8 cellular contexts compared by ENCODE assay signal in the genomic region with DNA sequence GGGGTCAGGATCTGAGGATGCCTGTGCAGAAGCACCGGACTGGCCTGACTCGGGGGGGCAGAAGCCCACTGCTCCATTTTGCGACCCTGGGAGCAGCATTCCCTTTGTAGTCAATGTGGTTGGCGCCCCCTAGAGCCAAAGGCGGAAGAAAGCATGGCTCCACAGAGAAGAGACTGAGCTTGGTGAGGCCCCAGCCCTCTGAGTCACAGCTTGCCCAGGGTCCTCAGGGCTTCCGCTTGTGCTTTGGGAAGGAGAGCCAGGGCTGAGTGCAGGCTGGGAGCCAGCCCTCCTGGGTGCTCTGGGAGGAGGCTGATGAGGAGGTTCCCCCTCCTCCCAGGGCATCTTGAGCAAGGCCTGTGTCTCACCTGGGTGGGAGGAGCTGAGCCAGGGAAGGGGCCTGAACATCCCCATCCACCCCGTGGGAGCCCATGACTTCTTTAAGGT. TPM values are rescaled to one million over a fixed set of nuclear protein-coding genes. Genes with fewer than 3 reads are reported as not detected.
DNase-seq lines count a peak whose midpoint lies in the region; ATAC-seq and TF ChIP-seq lines count a peak whose summit lies in the region.

No MANE protein-coding gene starts in this region.

- H3K27ac ChIP-seq in cardiac muscle cell, result no peak overlapping the region
- H3K27ac ChIP-seq in colonic mucosa, result no peak overlapping the region
- no peak overlapping the region for H3K27ac ChIP-seq in lung (ENCODE audit: low read depth in 1 of 2, low read length in 1 of 2)

- no peaks in the 10 kb centered on the region for H3K4me1 ChIP-seq in cardiac muscle cell (ENCODE audit: low read depth)
- no peaks in the 10 kb centered on the region for H3K4me1 ChIP-seq in colonic mucosa
- peaks cover 0 to 11% of the 10 kb centered on the region in 2 donors for H3K4me1 ChIP-seq in lung (ENCODE audit: control insufficient read depth in 2 of 2, insufficient read depth in 2 of 2, low read length in 2 of 2)

- TF ChIP-seq CTCF in cardiac muscle cell (IDR thresholded peaks at IDR 0.05; ENCODE audit: low read depth, low read length) (peak; percentile 93), colonic mucosa (IDR thresholded peaks at IDR 0.05) (peak; percentile 48), lung (IDR thresholded peaks at IDR 0.05; ENCODE audit: control extremely low read depth, extremely low read depth) (peak; percentile 22)

- no peaks in the 10 kb centered on the region for H3K27me3 ChIP-seq in cardiac muscle cell
- no peaks in the 10 kb centered on the region for H3K27me3 ChIP-seq in MG63
- H3K27me3 ChIP-seq in colonic mucosa, result no peaks in the 10 kb centered on the region
- no peaks in the 10 kb centered on the region for H3K27me3 ChIP-seq in lung (ENCODE audit: control insufficient read depth, insufficient read depth)

- DNase-seq in cardiac muscle cell (ENCODE audit: low read depth in 1 of 2, low spot score in 1 of 2), result peak; percentile 83 to 88
- DNase-seq in Right ventricle myocardium inferior (ENCODE audit: missing footprints), result no peak
- peak; percentile 88 for DNase-seq in MG63
- peak; percentile 67 for DNase-seq in UCSD-AML1 (lab: John Stamatoyannopoulos, UW; ENCODE audit: unreplicated experiment)
- peak; percentile 63 for DNase-seq in colonic mucosa
- DNase-seq in lung (ENCODE audit: low spot score), result peak; percentile 73
- peak; percentile 20 for DNase-seq in superior temporal gyrus (ENCODE audit: extremely low spot score)
- DNase-seq in mucosa of gallbladder (ENCODE audit: low spot score), result no peak

- ATAC-seq in Right ventricle myocardium inferior (no peak), lung (ENCODE audit: insufficient read depth, low FRiP score) (peak; percentile 81)

- 19 to 33% methylated on average over 7 of the region's 7 CpGs for WGBS in lung, 2 donors

- no peaks in the 10 kb centered on the region for H3K9me3 ChIP-seq in cardiac muscle cell (ENCODE audit: low read depth)
- H3K9me3 ChIP-seq in MG63, result no peaks in the 10 kb centered on the region
- H3K9me3 ChIP-seq in colonic mucosa, result no peaks in the 10 kb centered on the region
- no peaks in the 10 kb centered on the region for H3K9me3 ChIP-seq in lung (ENCODE audit: control insufficient read depth in 2 of 2, insufficient read depth in 1 of 2, low read length in 1 of 2)

- intact Hi-C loops in Right ventricle myocardium inferior (cut with DNase I) (loop anchor here (5.0 kb wide), 1 partner anchor 76 kb away; no protein-coding TSS in a partner anchor), colonic mucosa (cut with DNase I) (loop anchor here (5.0 kb wide), 1 partner anchor 46 kb away; no protein-coding TSS in a partner anchor)

- H3K36me3 ChIP-seq in cardiac muscle cell (no peaks in the 10 kb centered on the region), MG63 (no peaks in the 10 kb centered on the region), colonic mucosa (no peaks in the 10 kb centered on the region), lung (ENCODE audit: control insufficient read depth in 2 of 2, insufficient read depth in 2 of 2, low read length in 2 of 2) (no peaks in the 10 kb centered on the region)

- H3K9ac ChIP-seq in colonic mucosa (ENCODE audit: low read depth in 2 of 2, low read length in 2 of 2), result no peak overlapping the region

- H3K4me3 ChIP-seq in cardiac muscle cell (no peak overlapping the region), MG63 (no peak overlapping the region), colonic mucosa (no peak overlapping the region), lung (no peak overlapping the region)

RNA-seq across cellular contexts. Expression of a gene that starts 5.5 kb away (rescaled TPM):
- total RNA-seq in cardiac muscle cell, result 6.8 and 6.9 TPM in 2 replicates
- 7.2 and 9.0 TPM in 2 replicates for polyA plus RNA-seq in cardiac muscle cell
- total RNA-seq in Right ventricle myocardium inferior, result 16.3 TPM
- total RNA-seq in MG63 (2014; rRNA removed; shearing (Covaris generic); ENCODE audit: low replicate concordance), result 19.7 TPM in 1 of 2 replicates, not detected in the other
- 10 to 100 TPM in 1 of 2 donors, 1 to 10 TPM in 1; 7.2 to 13.3 TPM for total RNA-seq in colonic mucosa
- 100 to 1,000 TPM in 1 of 2 donors, 10 to 100 TPM in 1; 43.9 to 181 TPM for total RNA-seq in lung
- 100 to 1,000 TPM; 137 to 218 TPM for polyA plus RNA-seq in lung
- total RNA-seq in mucosa of gallbladder, result 26.2 TPM

RNA-seq across cellular contexts. Expression of a gene that starts 20.9 kb away (rescaled TPM):
- 17.2 and 20.6 TPM in 2 replicates for total RNA-seq in cardiac muscle cell
- polyA plus RNA-seq in cardiac muscle cell, result 9.0 and 18.6 TPM in 2 replicates
- 13.0 TPM for total RNA-seq in Right ventricle myocardium inferior
- 16.6 and 38.6 TPM in 2 replicates for total RNA-seq in MG63 (2014; rRNA removed; shearing (Covaris generic); ENCODE audit: low replicate concordance)
- 10 to 100 TPM; 11.5 to 29.3 TPM for total RNA-seq in colonic mucosa
- total RNA-seq in lung, result 10 to 100 TPM; 14.4 to 42.5 TPM
- polyA plus RNA-seq in lung, result 10 to 100 TPM; 31.5 to 32.6 TPM
- total RNA-seq in mucosa of gallbladder, result 18.9 TPM

RNA-seq across cellular contexts. Expression of a gene that starts 50.5 kb away (rescaled TPM):
- total RNA-seq in cardiac muscle cell, result 3.8 and 5.5 TPM in 2 replicates
- 4.2 and 4.5 TPM in 2 replicates for polyA plus RNA-seq in cardiac muscle cell
- 147 TPM for total RNA-seq in Right ventricle myocardium inferior
- total RNA-seq in MG63 (2014; rRNA removed; shearing (Covaris generic); ENCODE audit: low replicate concordance), result not detected in 2 replicates
- 10 to 100 TPM in 1 of 2 donors, 1 to 10 TPM in 1; 7.4 to 12.5 TPM for total RNA-seq in colonic mucosa
- total RNA-seq in lung, result 1 to 10 TPM in 1 of 2 donors, under 1 TPM in 1; 0.74 to 3.9 TPM
- polyA plus RNA-seq in lung, result 1 to 10 TPM in 1 of 2 donors, under 1 TPM in 1; 0.80 to 2.2 TPM
- 15.0 TPM for total RNA-seq in mucosa of gallbladder

Comparison
In these comparisons a context has a peak if more than half of its experiments do, and no peak if none do; other contexts are left out.
1. DNase-seq: peak in cardiac muscle cell (2 of 2), MG63 (single experiment), UCSD-AML1 (single experiment), colonic mucosa (single experiment), lung (single experiment) and superior temporal gyrus (single experiment); none in Right ventricle myocardium inferior (single experiment) and mucosa of gallbladder (single experiment).
2. CTCF ChIP-seq: peak in every context shown above with its lines; median percentile 93 in cardiac muscle cell; 48 in colonic mucosa; 22 in lung.